ENCODE assay signal across 9 cellular contexts in genomic region chr2:214019229-214019972, GRCh38.
DNase-seq lines count a peak whose midpoint lies in the region; ATAC-seq and TF ChIP-seq lines count a peak whose summit lies in the region.
"Had no signal": no experiment of that assay in that cellular context is flagged by ENCODE, and none has a peak within 500 bp of the region (broad histone marks: within the 10 kb centered on the region; RNA-seq: fewer than 3 reads in every experiment).

No MANE protein-coding gene starts in this region.

- POLR2A ChIA-PET in Panc1 (lab: Charles Lee), result no interaction called here

- H3K27me3 ChIP-seq in Panc1 (ENCODE audit: control insufficient read depth, insufficient read depth, low read length), result no peaks in the 10 kb centered on the region
- H3K27me3 ChIP-seq: ascending aorta had no signal

- peak overlapping the region; percentile 39; the same call in 1 of the 2 replicates for H3K27ac ChIP-seq in Panc1 (ENCODE audit: low read length)
- H3K27ac ChIP-seq: ascending aorta had no signal

- peak; percentile 97 for ATAC-seq in Panc1
- no peak for ATAC-seq in HG03108 (IDR thresholded peaks at IDR 0.05; ENCODE audit: unreplicated experiment)
- ATAC-seq in HG02763 (IDR thresholded peaks at IDR 0.05; ENCODE audit: unreplicated experiment), result no peak

- no peaks in the 10 kb centered on the region; the same call in 1 of the 2 replicates for H3K4me1 ChIP-seq in Panc1 (ENCODE audit: control insufficient read depth, insufficient read depth, low read length)
- H3K4me1 ChIP-seq: ascending aorta had no signal

- H3K4me3 ChIP-seq in Panc1 (ENCODE audit: low read depth in 2 of 2, low read length in 2 of 2), result no peak overlapping the region
- H3K4me3 ChIP-seq in fibroblast of mammary gland (ENCODE audit: control insufficient read depth, low read depth, low read length), result no peak overlapping the region
- H3K4me3 ChIP-seq: ascending aorta had no signal

- DNase-seq in H4 (ENCODE audit: low spot score), result peak; percentile 65
- peak; percentile 81 for DNase-seq in Panc1 (ENCODE audit: low read depth, low spot score)
- DNase-seq in fibroblast of mammary gland (ENCODE audit: low read depth), result peak; percentile 99
- peak; percentile 96 for DNase-seq in renal cortical epithelial cell (ENCODE audit: low read depth)
- no peak for DNase-seq in NCI-H1105 (lab: John Stamatoyannopoulos, UW)
- DNase-seq: NCI-H1694 had no signal

- no peaks in the 10 kb centered on the region for H3K36me3 ChIP-seq in Panc1 (ENCODE audit: control insufficient read depth, insufficient read depth, low read length)
- H3K36me3 ChIP-seq: ascending aorta had no signal

- TF ChIP-seq CTCF in Panc1 (IDR thresholded peaks at IDR 0.05), result no peak
- no peak for TF ChIP-seq CTCF in fibroblast of mammary gland (conservative IDR thresholded peaks at IDR 0.05; ENCODE audit: control insufficient read depth, insufficient read depth, low read depth, low read length)

- H3K9me3 ChIP-seq in Panc1 (ENCODE audit: control insufficient read depth, insufficient read depth, low read depth, low read length), result no peaks in the 10 kb centered on the region
- H3K9me3 ChIP-seq: ascending aorta had no signal

- CTCF ChIA-PET in Panc1 (lab: Charles Lee), result no interaction called here

- BruUV-seq in Panc1 (replicated peaks; lab: Mats Ljungman, UMichigan), result no TSS peak

- in situ Hi-C loops in Panc1 (cut with HindIII; ENCODE audit: low pct_unique_long_range_greater_than_20kb, low sequenced_read_pairs), result no loop called here

- intact Hi-C loops in Panc1 (cut with micrococcal nuclease; ENCODE audit: unreplicated experiment), result no loop called here
